Comparison of ENCODE assay signal across 8 cellular contexts in the genomic region with DNA sequence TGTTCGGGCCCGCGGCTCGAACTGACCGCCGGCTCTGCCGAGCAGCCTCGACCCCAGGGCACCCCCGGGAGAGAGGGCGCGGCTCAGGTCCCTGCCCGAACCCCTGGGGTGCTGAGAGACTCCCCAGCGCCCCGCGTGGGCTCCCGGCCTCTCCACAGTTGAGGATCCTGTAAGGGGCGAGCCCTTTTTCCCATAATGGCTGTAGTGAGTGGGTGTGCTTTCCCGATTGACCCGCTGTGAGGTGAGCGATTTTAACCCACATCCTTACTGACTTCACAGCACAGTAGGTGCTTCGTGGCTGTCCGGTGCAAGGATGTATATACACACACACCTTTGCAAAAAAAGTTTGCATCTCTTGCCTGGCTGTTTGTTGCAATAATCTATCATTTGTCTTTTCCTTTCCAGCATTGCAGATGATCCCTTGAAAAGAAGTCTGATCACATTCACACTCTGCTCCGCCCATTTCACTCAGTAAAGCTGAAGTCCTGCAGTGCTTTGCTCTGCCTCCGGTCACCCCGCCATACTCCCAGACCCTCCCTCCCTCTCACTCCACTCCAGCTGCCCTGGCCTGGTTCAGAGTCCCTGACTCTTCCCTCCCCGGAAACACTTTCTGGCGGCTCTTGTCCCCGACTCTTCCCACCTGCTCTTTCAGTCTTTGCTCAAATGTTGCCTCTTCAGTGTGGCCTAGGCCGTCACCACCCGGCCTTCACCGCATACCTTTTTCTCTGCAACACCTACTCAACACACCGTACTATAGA. TPM values are rescaled to one million over a fixed set of nuclear protein-coding genes. Genes with fewer than 3 reads are reported as not detected.
DNase-seq lines count a peak whose midpoint lies in the region; ATAC-seq and TF ChIP-seq lines count a peak whose summit lies in the region.

No MANE protein-coding gene starts in this region.

- H3K4me1 Mint-ChIP-seq in CD4-positive, alpha-beta T cell (ENCODE audit: low read depth) = peaks cover 50% of the 10 kb centered on the region
- peaks cover 21 to 23% of the 10 kb centered on the region in 2 experiments for H3K4me1 Mint-ChIP-seq in H9

- WGBS in H9 (ENCODE audit: extremely low coverage, insufficient read length, low lambda C conversion rate) = no CpG with 5 or more reads among the region's 32 CpGs
- WGBS in prostate gland = 21% methylated on average over 32 of the region's 32 CpGs

- H3K4me3 Mint-ChIP-seq in CD4-positive, alpha-beta T cell = peak overlapping the region; percentile 95
- H3K4me3 Mint-ChIP-seq in H9 = peak overlapping the region; percentile 83 to 95

- peak overlapping the region; percentile 68 for H3K27ac Mint-ChIP-seq in CD4-positive, alpha-beta T cell
- peak overlapping the region in 2 of 3 experiments; percentile 5 to 73; a peak in 2 of 7 replicates for H3K27ac Mint-ChIP-seq in H9

- no peak for TF ChIP-seq CTCF in CD4-positive, alpha-beta T cell (IDR thresholded peaks at IDR 0.05)
- TF ChIP-seq CTCF in H9 (conservative IDR thresholded peaks at IDR 0.05) (no peak), SU-DHL-6 (IDR thresholded peaks at IDR 0.05; ENCODE audit: insufficient read depth, low read length, poor library complexity, severe bottlenecking) (no peak), fibroblast of the aortic adventitia (IDR thresholded peaks at IDR 0.05; ENCODE audit: insufficient read depth, low read length) (no peak), prostate gland (IDR thresholded peaks at IDR 0.05) (no peak)

- peaks cover 59% of the 10 kb centered on the region for H3K36me3 Mint-ChIP-seq in CD4-positive, alpha-beta T cell (ENCODE audit: low read depth)
- peaks cover 22 to 63% (median 52%) of the 10 kb centered on the region in 3 experiments for H3K36me3 Mint-ChIP-seq in H9 (ENCODE audit: insufficient read depth in 1 of 3, low read depth in 3 of 3)

- H3F3A ChIP-seq in SU-DHL-6 (ENCODE audit: insufficient read depth) = 0 out of 2 replicates have a peak, but pooled peaks cover 10% of the 10 kb centered on the region

- H2BK5ac ChIP-seq in H9 (ENCODE audit: insufficient read length, low read length) = no peak overlapping the region

- H3K79me2 ChIP-seq in H9 (ENCODE audit: insufficient read depth, low read length) (peaks cover 15% of the 10 kb centered on the region; the same call in 1 of the 2 replicates), SU-DHL-6 (ENCODE audit: insufficient read depth, low read length) (peaks cover 46% of the 10 kb centered on the region)

- H3K27me3 ChIP-seq in CD4-positive, alpha-beta T cell (ENCODE audit: control insufficient read depth, insufficient read depth, low read length) = no peaks in the 10 kb centered on the region
- H3K27me3 ChIP-seq in H9 (ENCODE audit: insufficient read depth, low read length) (no peaks in the 10 kb centered on the region), SU-DHL-6 (ENCODE audit: low read length) (no peaks in the 10 kb centered on the region), prostate gland (replicated peaks; ENCODE audit: insufficient read depth) (no peaks in the 10 kb centered on the region)

- no peak overlapping the region for H3T11ph ChIP-seq in H9 (ENCODE audit: low read length)

- no peak overlapping the region for H4K91ac ChIP-seq in H9 (ENCODE audit: insufficient read length, low read depth, low read length)

- H3K18ac ChIP-seq in H9 (ENCODE audit: insufficient read length, low read depth, low read length) = no peak overlapping the region

- no peaks in the 10 kb centered on the region for H3K9me2 ChIP-seq in SU-DHL-6 (replicated peaks; ENCODE audit: insufficient read depth, low read length)

- DNase-seq in CD4-positive, alpha-beta T cell = no peak
- no peak for DNase-seq in H9
- no peak for DNase-seq in fibroblast of the aortic adventitia (ENCODE audit: low read depth)
- no peak for DNase-seq in prostate gland (ENCODE audit: low spot score)
- no peak for DNase-seq in epidermal melanocyte (ENCODE audit: insufficient read length, low spot score)
- no peak for DNase-seq in SKM-1 (lab: John Stamatoyannopoulos, UW; ENCODE audit: unreplicated experiment)

- H3K4me1 ChIP-seq in H9 (ENCODE audit: insufficient read depth, low read length) = no peaks in the 10 kb centered on the region
- peaks cover 12% of the 10 kb centered on the region for H3K4me1 ChIP-seq in prostate gland (replicated peaks)

- H2BK12ac ChIP-seq in H9 (ENCODE audit: insufficient read length, low read depth, low read length) = no peak overlapping the region

- H4K5ac ChIP-seq in H9 (ENCODE audit: insufficient read length, low read depth, low read length) = no peak overlapping the region

- POLR2A ChIA-PET in CD4-positive, alpha-beta T cell (lab: Charles Lee) = interaction anchor here (0.6 to 2.7 kb wide), 17 partner anchors 9 to 1075 kb away, joined by 3 to 55 read pairs (median 7); partner anchors contain the start of genes ITGB2, PTTG1IP, SLX9 and SUMO3

- H3K14ac ChIP-seq in H9 (ENCODE audit: insufficient read depth, low read length) = no peak overlapping the region

- peaks cover 13% of the 10 kb centered on the region for H3K23me2 ChIP-seq in H9 (ENCODE audit: insufficient read length, low read depth, low read length, poor library complexity, severe bottlenecking)

- H3K4me2 ChIP-seq in H9 (ENCODE audit: insufficient read depth, insufficient read length, low read length) (peak overlapping the region; percentile 48), SU-DHL-6 (ENCODE audit: low read depth, low read length, poor library complexity, severe bottlenecking) (peak overlapping the region; percentile 81)

- H3K4ac ChIP-seq in H9 (ENCODE audit: low read depth, low read length) = no peak overlapping the region

- H3K9ac ChIP-seq in H9 (ENCODE audit: extremely low read depth, insufficient read length, low read length) (peak overlapping the region; percentile 69), SU-DHL-6 (ENCODE audit: low read length) (peak overlapping the region; percentile 92)

- CTCF ChIA-PET in CD4-positive, alpha-beta T cell (lab: Charles Lee) = interaction anchor here (1.3 to 4.3 kb wide), 10 partner anchors 9 to 130 kb away, joined by 3 to 46 read pairs (median 6); partner anchors contain the start of gene PTTG1IP

- H3K4me3 ChIP-seq in SU-DHL-6 (ENCODE audit: insufficient read depth, low read length, poor library complexity, severe bottlenecking) (peak overlapping the region; percentile 95), fibroblast of the aortic adventitia (ENCODE audit: low read depth, low read length) (peak overlapping the region; percentile 86), prostate gland (peak overlapping the region; percentile 84 to 88)

- no peak overlapping the region for H2BK120ac ChIP-seq in H9 (ENCODE audit: low read depth, low read length, poor library complexity, severe bottlenecking)

- no peaks in the 10 kb centered on the region for H4K20me1 ChIP-seq in H9 (ENCODE audit: control insufficient read depth, insufficient read depth, insufficient read length)
- peaks cover 10% of the 10 kb centered on the region; the same call in 1 of the 2 replicates for H4K20me1 ChIP-seq in SU-DHL-6 (ENCODE audit: low read depth, low read length)

- intact Hi-C loops in CD4-positive, alpha-beta T cell (cut with DNase I, micrococcal nuclease) = loop anchor here (1.0 to 5.0 kb wide), 3 partner anchors 15 to 110 kb away; no protein-coding TSS in a partner anchor
- intact Hi-C loops in prostate gland (cut with DNase I) = loop anchor here (2.0 to 5.0 kb wide), 2 partner anchors 14 to 130 kb away; no protein-coding TSS in a partner anchor

- no peak for ATAC-seq in CD4-positive, alpha-beta T cell (ENCODE audit: poor library complexity)
- no peak for ATAC-seq in HG02763 (IDR thresholded peaks at IDR 0.05; ENCODE audit: unreplicated experiment)

- H3K79me1 ChIP-seq in H9 (ENCODE audit: insufficient read depth, low read depth, low read length, poor library complexity, severe bottlenecking) = peaks cover 2% of the 10 kb centered on the region

- H3K9me3 Mint-ChIP-seq in CD4-positive, alpha-beta T cell = no peaks in the 10 kb centered on the region
- H3K9me3 Mint-ChIP-seq in H9 = no peaks in the 10 kb centered on the region

- H2AK5ac ChIP-seq in H9 (ENCODE audit: insufficient read length, low read length) = no peak overlapping the region

- no peak overlapping the region for H4K8ac ChIP-seq in H9 (replicated peaks; ENCODE audit: insufficient read length, low read depth, low read length)

- no peak overlapping the region for H2BK20ac ChIP-seq in H9 (ENCODE audit: low read depth, low read length, poor library complexity, severe bottlenecking)

- no peak overlapping the region for H2BK15ac ChIP-seq in H9 (ENCODE audit: low read depth, low read length)

- H3K9me3 ChIP-seq in CD4-positive, alpha-beta T cell (ENCODE audit: control insufficient read depth, low read length) = no peaks in the 10 kb centered on the region
- H3K9me3 ChIP-seq in H9 (ENCODE audit: control insufficient read depth, low read depth, low read length) (no peaks in the 10 kb centered on the region), SU-DHL-6 (ENCODE audit: insufficient read depth, low read length) (no peaks in the 10 kb centered on the region), prostate gland (no peaks in the 10 kb centered on the region)

- no peak overlapping the region for H3K56ac ChIP-seq in H9 (ENCODE audit: insufficient read length, low read depth, low read length)

- peaks cover 4% of the 10 kb centered on the region; the same call in 1 of the 2 replicates for H3K36me3 ChIP-seq in SU-DHL-6 (ENCODE audit: low read length)
- H3K36me3 ChIP-seq in prostate gland = peaks cover 4 to 6% of the 10 kb centered on the region in 2 donors

- TF ChIP-seq POLR2A in prostate gland (IDR thresholded peaks at IDR 0.05) = no peak

- H3K27me3 Mint-ChIP-seq in CD4-positive, alpha-beta T cell = no peaks in the 10 kb centered on the region
- H3K27me3 Mint-ChIP-seq in H9 (ENCODE audit: low read depth) = no peaks in the 10 kb centered on the region

- H2AFZ ChIP-seq in H9 (ENCODE audit: low read length) = no peak overlapping the region
- H2AFZ ChIP-seq in SU-DHL-6 (ENCODE audit: low read depth, low read length, severe bottlenecking) = peak overlapping the region; percentile 15

- no peak overlapping the region for H3K23ac ChIP-seq in H9 (ENCODE audit: insufficient read length, low read depth, low read length)

- H3K27ac ChIP-seq in CD4-positive, alpha-beta T cell (ENCODE audit: low read depth, low read length) = peak overlapping the region; percentile 66
- H3K27ac ChIP-seq in H9 (ENCODE audit: insufficient read length, low read depth, low read length) = no peak overlapping the region
- peak overlapping the region; percentile 51 for H3K27ac ChIP-seq in SU-DHL-6 (ENCODE audit: low read depth, low read length)
- peak overlapping the region in 1 of 2 donors; percentile 61 for H3K27ac ChIP-seq in prostate gland

RNA-seq across cellular contexts. Expression of gene UBE2G2, which starts 1.0 kb away (rescaled TPM):
- 10 to 100 TPM; 89.9 to 96.8 TPM for total RNA-seq in CD4-positive, alpha-beta T cell
- total RNA-seq in H9 (2021) (106 and 121 TPM in 2 replicates), fibroblast of the aortic adventitia (ENCODE audit: low replicate concordance) (64.2 and 96.3 TPM in 2 replicates), prostate gland (10 to 100 TPM; 46.9 to 75.7 TPM)

RNA-seq across cellular contexts. Expression of gene SUMO3, which starts 15.3 kb away (rescaled TPM):
- 10 to 100 TPM; 82.8 to 91.2 TPM for total RNA-seq in CD4-positive, alpha-beta T cell
- 82.9 and 85.7 TPM in 2 replicates for total RNA-seq in H9 (2021)
- total RNA-seq in fibroblast of the aortic adventitia (ENCODE audit: low replicate concordance) = 43.2 and 130 TPM in 2 replicates
- 10 to 100 TPM; 78.3 to 92.2 TPM for total RNA-seq in prostate gland
